ENCODE assay signal across 23 cellular contexts in the genomic region with DNA sequence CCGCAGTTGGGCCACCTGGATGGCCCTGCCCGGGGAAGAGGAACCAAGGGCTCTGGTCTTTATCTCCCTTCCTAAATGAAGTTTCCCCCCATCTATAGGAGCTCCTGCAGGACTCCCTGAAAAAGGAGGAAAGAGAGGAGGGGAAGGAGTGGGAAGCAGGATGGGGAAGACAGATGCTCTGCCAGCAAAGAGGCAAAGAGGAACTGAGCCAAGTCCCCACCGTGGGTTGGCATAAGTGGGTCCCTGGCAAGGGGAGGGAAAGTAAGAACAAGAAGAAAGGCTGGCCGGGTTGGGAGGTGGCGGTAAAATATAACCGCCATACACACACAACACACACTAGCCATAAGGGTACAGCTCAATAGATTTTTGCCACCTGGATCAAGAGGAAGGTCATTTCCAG. TPM values are rescaled to one million over a fixed set of nuclear protein-coding genes. Genes with fewer than 3 reads are reported as not detected.
DNase-seq lines count a peak whose midpoint lies in the region; FAIRE-seq and TF ChIP-seq lines count a peak whose summit lies in the region.
"Had no signal": no experiment of that assay in that cellular context is flagged by ENCODE, and none has a peak within 500 bp of the region (broad histone marks: within the 10 kb centered on the region; RNA-seq: fewer than 3 reads in every experiment).

No MANE protein-coding gene starts in this region.

- no peak for TF ChIP-seq POLR2A in GM12891 (IDR thresholded peaks at IDR 0.05; ENCODE audit: low read depth, low read length)

- H3K9me3 Mint-ChIP-seq in activated CD4-positive, alpha-beta T cell treated with anti-CD3 and anti-CD28 coated beads, Interleukin-2, amount 10 ng/mL, durations not matched to agents 24 days and 14 days = no peaks in the 10 kb centered on the region
- H3K9me3 Mint-ChIP-seq in dendritic cell treated with granulocyte-macrophage colony-stimulating factor and Interleukin-4, amounts not matched to agents 40 ng/mL and 50 ng/mL, for 4 days = no peaks in the 10 kb centered on the region

- no peak overlapping the region for H3K4me3 Mint-ChIP-seq in activated CD4-positive, alpha-beta T cell treated with anti-CD3 and anti-CD28 coated beads, Interleukin-2, amount 10 ng/mL, durations not matched to agents 24 days and 14 days
- H3K4me3 Mint-ChIP-seq in dendritic cell treated with granulocyte-macrophage colony-stimulating factor and Interleukin-4, amounts not matched to agents 40 ng/mL and 50 ng/mL, for 4 days = peak overlapping the region; percentile 1

- H3K27me3 Mint-ChIP-seq in activated CD4-positive, alpha-beta T cell treated with anti-CD3 and anti-CD28 coated beads, Interleukin-2, amount 10 ng/mL, durations not matched to agents 24 days and 14 days = no peaks in the 10 kb centered on the region
- no peaks in the 10 kb centered on the region for H3K27me3 Mint-ChIP-seq in dendritic cell treated with granulocyte-macrophage colony-stimulating factor and Interleukin-4, amounts not matched to agents 40 ng/mL and 50 ng/mL, for 4 days

- FAIRE-seq in GM12891 (lab: Jason Lieb, UNC) (no peak), urothelium cell line (lab: Jason Lieb, UNC) (no peak)
- FAIRE-seq: GM12892, HTR-8/SVneo, RCC 7860 had no signal

- H3K27ac Mint-ChIP-seq in activated CD4-positive, alpha-beta T cell treated with anti-CD3 and anti-CD28 coated beads, Interleukin-2, amount 10 ng/mL, durations not matched to agents 24 days and 14 days = peak overlapping the region; percentile 9
- peak overlapping the region; percentile 80 for H3K27ac Mint-ChIP-seq in dendritic cell treated with granulocyte-macrophage colony-stimulating factor and Interleukin-4, amounts not matched to agents 40 ng/mL and 50 ng/mL, for 4 days

- H3K27ac ChIP-seq in temporal lobe (ENCODE audit: low read depth, low read length) = peak overlapping the region; percentile 31
- H3K27ac ChIP-seq: C4-2B, KMS-11, SJSA1 had no signal

- peak; percentile 51 for DNase-seq in activated CD4-positive, alpha-beta T cell treated with anti-CD3 and anti-CD28 coated beads, Interleukin-2, amount 10 ng/mL, durations not matched to agents 24 days and 14 days
- no peak for DNase-seq in activated CD4-positive, alpha-beta T cell treated with anti-CD3 and anti-CD28 coated beads for 1 hour
- DNase-seq in GM12891 (ENCODE audit: insufficient read length, low spot score) (no peak), urothelium cell line (ENCODE audit: low spot score) (no peak)
- DNase-seq in stimulated activated CD4-positive, alpha-beta T cell treated with anti-CD3 and anti-CD28 coated beads, Interleukin-4, amount 100 ng/mL, for 24 hours = no peak
- DNase-seq: 8988T, COR-L47, DMS79 treated with DMSO at 0.1 percent for 48 hours, GOT3, HCEC 1CT, NCI-H1417, NCI-H187, NCI-H446 treated with DMSO at 0.1 percent for 48 hours, NCI-H526 treated with DMSO at 0.1 percent for 48 hours, OCI-M1 had no signal

- peaks cover 37% of the 10 kb centered on the region for H3K4me1 Mint-ChIP-seq in activated CD4-positive, alpha-beta T cell treated with anti-CD3 and anti-CD28 coated beads, Interleukin-2, amount 10 ng/mL, durations not matched to agents 24 days and 14 days
- H3K4me1 Mint-ChIP-seq in dendritic cell treated with granulocyte-macrophage colony-stimulating factor and Interleukin-4, amounts not matched to agents 40 ng/mL and 50 ng/mL, for 4 days (ENCODE audit: low read depth) = peaks cover 69% of the 10 kb centered on the region

- no peaks in the 10 kb centered on the region for H3K36me3 Mint-ChIP-seq in activated CD4-positive, alpha-beta T cell treated with anti-CD3 and anti-CD28 coated beads, Interleukin-2, amount 10 ng/mL, durations not matched to agents 24 days and 14 days (ENCODE audit: low read depth)
- H3K36me3 Mint-ChIP-seq in dendritic cell treated with granulocyte-macrophage colony-stimulating factor and Interleukin-4, amounts not matched to agents 40 ng/mL and 50 ng/mL, for 4 days (ENCODE audit: low read depth) = peaks cover 7% of the 10 kb centered on the region

- intact Hi-C loops in activated CD4-positive, alpha-beta T cell treated with anti-CD3 and anti-CD28 coated beads, Interleukin-2, amount 10 ng/mL, durations not matched to agents 24 days and 14 days (cut with micrococcal nuclease) = no loop called here
- intact Hi-C loops in dendritic cell treated with granulocyte-macrophage colony-stimulating factor and Interleukin-4, amounts not matched to agents 40 ng/mL and 50 ng/mL, for 4 days (cut with micrococcal nuclease) = no loop called here

TF ChIP-seq in GM12891, 5 proteins besides CTCF, POLR2A, EP300 and RAD21:
- TF ChIP-seq SPI1 (IDR thresholded peaks at IDR 0.05; ENCODE audit: low read depth, low read length) (0 out of 2 replicates have a peak, but pooled peaks have one; percentile 8), TAF1 (IDR thresholded peaks at IDR 0.05; ENCODE audit: low read depth, low read length) (no peak)

RNA-seq across cellular contexts. Expression of gene EIF1, which starts 6.1 kb away (rescaled TPM):
- total RNA-seq in activated CD4-positive, alpha-beta T cell treated with anti-CD3 and anti-CD28 coated beads, Interleukin-2, amount 10 ng/mL, durations not matched to agents 24 days and 14 days = 837 and 858 TPM in 2 replicates
- polyA plus RNA-seq in GM12891 (2012; ENCODE audit: low read depth, missing spikeins) = 764 TPM
- total RNA-seq in temporal lobe = 126 TPM

RNA-seq across cellular contexts. Expression of gene GAST, which starts 29.5 kb away (rescaled TPM):
- total RNA-seq in activated CD4-positive, alpha-beta T cell treated with anti-CD3 and anti-CD28 coated beads, Interleukin-2, amount 10 ng/mL, durations not matched to agents 24 days and 14 days = not detected in 2 replicates
- not detected for polyA plus RNA-seq in GM12891 (2012; ENCODE audit: low read depth, missing spikeins)
- total RNA-seq in temporal lobe = not detected
- total RNA-seq: SJSA1 had no signal

RNA-seq across cellular contexts. Expression of gene HAP1, which starts 51.8 kb away (rescaled TPM):
- 0.02 and 0.05 TPM in 2 replicates for total RNA-seq in activated CD4-positive, alpha-beta T cell treated with anti-CD3 and anti-CD28 coated beads, Interleukin-2, amount 10 ng/mL, durations not matched to agents 24 days and 14 days
- polyA plus RNA-seq in GM12891 (2012; ENCODE audit: low read depth, missing spikeins) = not detected
- under 0.01 TPM for total RNA-seq in temporal lobe
- total RNA-seq: SJSA1 had no signal

RNA-seq across cellular contexts. Expression of gene KRT17, which starts 58.2 kb away (rescaled TPM):
- total RNA-seq in activated CD4-positive, alpha-beta T cell treated with anti-CD3 and anti-CD28 coated beads, Interleukin-2, amount 10 ng/mL, durations not matched to agents 24 days and 14 days = not detected in 2 replicates
- polyA plus RNA-seq in GM12891 (2012; ENCODE audit: low read depth, missing spikeins) = 2.0 TPM
- total RNA-seq in temporal lobe = 1.7 TPM
